In genomic region chr17:14487068-14487467, GRCh38 we compare ENCODE assay signal across 31 cellular contexts.
"Had no signal": no experiment of that assay in that cellular context is flagged by ENCODE, and none has a peak within 500 bp of the region (broad histone marks: within the 10 kb centered on the region; RNA-seq: fewer than 3 reads in every experiment).

No MANE protein-coding gene starts in this region.

- H3K4me1 Mint-ChIP-seq: activated T-helper 17 cell treated with anti-CD3 and anti-CD28 coated beads, Interleukin-2, amount 50 U/mL, for 72 hours; central memory CD8-positive, alpha-beta T cell had no signal

- H3K4me1 ChIP-seq: esophagus muscularis mucosa, foreskin keratinocyte, gastrocnemius medialis had no signal

- DNase-seq: activated CD4-positive, alpha-beta T cell treated with anti-CD3 and anti-CD28 coated beads for 4 hours; activated CD4-positive, alpha-beta T cell treated with anti-CD3 and anti-CD28 coated beads, Interleukin-2, amount 50 U/mL, for 1 hour; activated CD4-positive, alpha-beta T cell treated with anti-CD3 and anti-CD28 coated beads, Interleukin-2, amount 50 U/mL, for 48 hours; activated CD4-positive, CD25-positive, alpha-beta regulatory T cell; activated CD4-positive, CD25-positive, alpha-beta regulatory T cell treated with anti-CD3 and anti-CD28 coated beads, Interleukin-2, amount 50 U/mL, for 72 hours; activated CD8-positive, alpha-beta memory T cell treated with anti-CD3 and anti-CD28 coated beads for 24 hours; activated CD8-positive, alpha-beta T cell treated with anti-CD3 and anti-CD28 coated beads for 36 hours; activated effector memory CD4-positive, alpha-beta T cell treated with Interleukin-2 at 50 U/mL for 16 hours; activated gamma-delta T cell treated with Interleukin-2 at 50 U/mL for 16 hours; activated naive CD4-positive, alpha-beta T cell treated with anti-CD3 and anti-CD28 coated beads, Interleukin-2, amount 50 U/mL, for 16 hours; activated naive CD4-positive, alpha-beta T cell treated with Interleukin-2 at 50 U/mL for 16 hours; activated T-cell treated with anti-CD3 and anti-CD28 coated beads, Interleukin-2, amount 50 U/mL, for 4 hours; amniotic stem cell; anterior cingulate cortex; brain microvascular endothelial cell; dorsolateral prefrontal cortex; effector memory CD4-positive, alpha-beta T cell; endodermal cell; erythroblast; foreskin keratinocyte; gastrocnemius medialis; glutamatergic neuron; T-helper 2 cell had no signal

- H3K27me3 Mint-ChIP-seq: activated CD8-positive, alpha-beta T cell treated with anti-CD3 and anti-CD28 coated beads for 36 hours; activated naive CD8-positive, alpha-beta T cell; dendritic cell treated with granulocyte-macrophage colony-stimulating factor and Interleukin-4, amounts not matched to agents 40 ng/mL and 50 ng/mL, for 4 days had no signal

- H3K36me3 ChIP-seq: brain microvascular endothelial cell, esophagus muscularis mucosa, gastrocnemius medialis had no signal

- H3K9me3 Mint-ChIP-seq: activated CD8-positive, alpha-beta T cell treated with anti-CD3 and anti-CD28 coated beads for 36 hours; activated T-cell treated with anti-CD3 and anti-CD28 coated beads, Interleukin-2, amount 50 U/mL, for 4 hours; central memory CD8-positive, alpha-beta T cell; endodermal cell had no signal

- H3K9me3 ChIP-seq: gastrocnemius medialis had no signal

- H3K36me3 Mint-ChIP-seq: activated naive CD8-positive, alpha-beta T cell had no signal

- H3K4me3 ChIP-seq: coronary artery, dorsolateral prefrontal cortex, esophagus muscularis mucosa, gastrocnemius medialis had no signal

- H3K4me3 Mint-ChIP-seq: activated CD8-positive, alpha-beta T cell treated with anti-CD3 and anti-CD28 coated beads for 36 hours; activated naive CD8-positive, alpha-beta T cell; activated T-cell treated with anti-CD3 and anti-CD28 coated beads, Interleukin-2, amount 50 U/mL, for 4 hours; activated T-helper 17 cell treated with anti-CD3 and anti-CD28 coated beads, Interleukin-2, amount 50 U/mL, for 72 hours; central memory CD8-positive, alpha-beta T cell; dendritic cell treated with granulocyte-macrophage colony-stimulating factor and Interleukin-4, amounts not matched to agents 40 ng/mL and 50 ng/mL, for 4 days; endodermal cell had no signal

- H3K27ac Mint-ChIP-seq: activated CD8-positive, alpha-beta T cell treated with anti-CD3 and anti-CD28 coated beads for 36 hours; activated naive CD8-positive, alpha-beta T cell; activated T-helper 17 cell treated with anti-CD3 and anti-CD28 coated beads, Interleukin-2, amount 50 U/mL, for 72 hours; dendritic cell treated with granulocyte-macrophage colony-stimulating factor and Interleukin-4, amounts not matched to agents 40 ng/mL and 50 ng/mL, for 4 days; endodermal cell had no signal

- H3K27me3 ChIP-seq: brain microvascular endothelial cell, dorsolateral prefrontal cortex, esophagus muscularis mucosa, foreskin keratinocyte, gastrocnemius medialis had no signal

- ATAC-seq: activated CD8-positive, alpha-beta T cell treated with anti-CD3 and anti-CD28 coated beads for 36 hours; activated T-cell treated with anti-CD3 and anti-CD28 coated beads, Interleukin-2, amount 50 U/mL, for 4 hours; activated T-helper 17 cell treated with anti-CD3 and anti-CD28 coated beads, Interleukin-2, amount 50 U/mL, for 72 hours; foreskin keratinocyte; gastrocnemius medialis had no signal

- H3K27ac ChIP-seq: brain microvascular endothelial cell, coronary artery, dorsolateral prefrontal cortex, esophagus muscularis mucosa, foreskin keratinocyte, gastrocnemius medialis had no signal

- FAIRE-seq: astrocyte, bronchial epithelial cell had no signal
